38 cellular contexts compared by ENCODE assay signal in the genomic region with DNA sequence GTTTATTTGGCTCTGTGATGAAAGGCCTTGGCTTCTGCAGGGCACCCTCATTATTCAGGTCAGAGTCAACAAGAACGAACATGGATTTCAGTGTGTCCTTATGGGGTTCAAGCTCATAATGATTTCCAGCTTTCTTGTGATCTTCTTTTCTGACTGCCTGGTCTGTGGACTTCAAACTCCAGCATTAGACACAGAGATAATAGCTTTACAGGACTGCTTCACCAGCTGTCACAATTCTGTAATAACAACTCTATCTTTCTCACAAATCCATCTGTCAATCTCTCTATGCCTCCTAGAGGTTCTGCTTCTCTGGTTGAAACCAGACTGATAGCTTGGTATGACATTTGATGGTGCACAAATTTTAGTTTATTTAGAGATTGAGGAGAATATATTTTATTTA. TPM values are rescaled to one million over a fixed set of nuclear protein-coding genes. Genes with fewer than 3 reads are reported as not detected.
"Had no signal": no experiment of that assay in that cellular context is flagged by ENCODE, and none has a peak within 500 bp of the region (broad histone marks: within the 10 kb centered on the region; RNA-seq: fewer than 3 reads in every experiment).

No MANE protein-coding gene starts in this region.

- ATAC-seq: activated CD4-positive, alpha-beta T cell treated with anti-CD3 and anti-CD28 coated beads for 36 hours; activated CD8-positive, alpha-beta memory T cell treated with anti-CD3 and anti-CD28 coated beads, Interleukin-2, amount 10 ng/mL, durations not matched to agents 7 days and 5 days; activated CD8-positive, alpha-beta T cell treated with anti-CD3 and anti-CD28 coated beads, Interleukin-2, amount 10 ng/mL, durations not matched to agents 7 days and 5 days; activated naive CD8-positive, alpha-beta T cell treated with anti-CD3 and anti-CD28 coated beads, Interleukin-2, amount 50 U/mL, for 24 hours; body of pancreas; gastroesophageal sphincter; heart right ventricle had no signal

- H3K36me3 ChIP-seq: adrenal gland, breast epithelium, cardiac muscle cell, colonic mucosa, esophagus squamous epithelium, gastroesophageal sphincter, heart right ventricle had no signal

- H3K27ac ChIP-seq: adrenal gland, body of pancreas, breast epithelium, cardiac muscle cell, colonic mucosa, epithelial cell of prostate, esophagus squamous epithelium, gastroesophageal sphincter, heart right ventricle had no signal

- DNase-seq: activated CD4-positive, alpha-beta memory T cell treated with anti-CD3 and anti-CD28 coated beads for 36 hours; activated CD4-positive, alpha-beta T cell treated with anti-CD3 and anti-CD28 coated beads for 36 hours; activated CD4-positive, alpha-beta T cell treated with anti-CD3 and anti-CD28 coated beads, Interleukin-2, amount 10 ng/mL, durations not matched to agents 24 days and 14 days; activated CD4-positive, CD25-positive, alpha-beta regulatory T cell; activated CD4-positive, CD25-positive, alpha-beta regulatory T cell treated with anti-CD3 and anti-CD28 coated beads, Interleukin-2, amount 50 U/mL, for 72 hours; activated CD8-positive, alpha-beta memory T cell treated with anti-CD3 and anti-CD28 coated beads, Interleukin-2, amount 10 ng/mL, durations not matched to agents 7 days and 5 days; activated CD8-positive, alpha-beta memory T cell treated with anti-CD3 and anti-CD28 coated beads, Interleukin-2, amount 50 U/mL, for 4 hours; activated CD8-positive, alpha-beta T cell treated with anti-CD3 and anti-CD28 coated beads, Interleukin-2, amount 10 ng/mL, durations not matched to agents 7 days and 5 days; activated effector memory CD4-positive, alpha-beta T cell treated with anti-CD3 and anti-CD28 coated beads, Interleukin-2, amount 50 U/mL, for 16 hours; activated naive CD4-positive, alpha-beta T cell treated with anti-CD3 and anti-CD28 coated beads for 36 hours; activated naive CD8-positive, alpha-beta T cell treated with anti-CD3 and anti-CD28 coated beads for 36 hours; activated naive CD8-positive, alpha-beta T cell treated with anti-CD3 and anti-CD28 coated beads, Interleukin-2, amount 50 U/mL, for 24 hours; activated T-cell treated with anti-CD3 and anti-CD28 coated beads, Interleukin-2, amount 50 U/mL, for 1 hour; activated T-cell treated with anti-CD3 and anti-CD28 coated beads, Interleukin-2, amount 50 U/mL, for 48 hours; adrenal gland; amygdala; aorta; body of pancreas; central memory CD4-positive, alpha-beta T cell; cerebellar nuclear complex; colonic mucosa; effector CD8-positive, alpha-beta T cell; esophagus squamous epithelium; foreskin melanocyte; heart right ventricle; hippocampal formation; T1000 had no signal

- H3K9me3 ChIP-seq: body of pancreas, breast epithelium, colonic mucosa, esophagus squamous epithelium, gastroesophageal sphincter had no signal

- H3K4me3 ChIP-seq: adrenal gland, body of pancreas, breast epithelium, cardiac muscle cell, colonic mucosa, esophagus squamous epithelium, gastroesophageal sphincter, heart right ventricle had no signal

- H3K4me1 ChIP-seq: adrenal gland, body of pancreas, breast epithelium, colonic mucosa, esophagus squamous epithelium, gastroesophageal sphincter, heart right ventricle had no signal

- H3K27me3 ChIP-seq: adrenal gland, body of pancreas, breast epithelium, cardiac muscle cell, colonic mucosa, esophagus squamous epithelium, gastroesophageal sphincter, heart right ventricle had no signal

- FAIRE-seq: endothelial cell of umbilical vein had no signal

RNA-seq across cellular contexts. Expression of gene SLITRK6, which starts 13.1 kb away (rescaled TPM):
- total RNA-seq: activated CD4-positive, alpha-beta memory T cell treated with anti-CD3 and anti-CD28 coated beads for 36 hours; activated CD4-positive, alpha-beta T cell treated with anti-CD3 and anti-CD28 coated beads for 36 hours; activated CD4-positive, alpha-beta T cell treated with anti-CD3 and anti-CD28 coated beads, Interleukin-2, amount 10 ng/mL, durations not matched to agents 24 days and 14 days; activated CD8-positive, alpha-beta memory T cell treated with anti-CD3 and anti-CD28 coated beads for 36 hours; activated CD8-positive, alpha-beta memory T cell treated with anti-CD3 and anti-CD28 coated beads, Interleukin-2, amount 10 ng/mL, durations not matched to agents 7 days and 5 days; activated CD8-positive, alpha-beta T cell treated with anti-CD3 and anti-CD28 coated beads, Interleukin-2, amount 10 ng/mL, durations not matched to agents 7 days and 5 days; activated naive CD4-positive, alpha-beta T cell treated with anti-CD3 and anti-CD28 coated beads for 36 hours; activated naive CD8-positive, alpha-beta T cell treated with anti-CD3 and anti-CD28 coated beads for 36 hours; activated T-helper 1 cell treated with anti-CD3 and anti-CD28 coated beads, Interleukin-12 subunit alpha, Interleukin-12 subunit beta, Interleukin-2, Interleukin-4 antibody, amounts not matched to agents 30 ng/mL and 10 ng/mL and 1 ng/mL, durations not matched to agents 14 hours and 24 hours and 36 hours; activated T-helper 2 cell treated with anti-CD3 and anti-CD28 coated beads, Interferon-gamma antibody, Interleukin-2, Interleukin-4, amounts not matched to agents 10 μg/mL and 5 μg/mL and 100 μg/mL, durations not matched to agents 14 hours and 24 hours and 36 hours; body of pancreas; cardiac muscle cell; dermis microvascular lymphatic vessel endothelial cell; endothelial cell of umbilical vein; fibroblast of villous mesenchyme; glomerular endothelial cell had no signal
- polyA plus RNA-seq: aorta, endothelial cell of umbilical vein had no signal
